ENCODE assay signal across 15 cellular contexts in the genomic region with DNA sequence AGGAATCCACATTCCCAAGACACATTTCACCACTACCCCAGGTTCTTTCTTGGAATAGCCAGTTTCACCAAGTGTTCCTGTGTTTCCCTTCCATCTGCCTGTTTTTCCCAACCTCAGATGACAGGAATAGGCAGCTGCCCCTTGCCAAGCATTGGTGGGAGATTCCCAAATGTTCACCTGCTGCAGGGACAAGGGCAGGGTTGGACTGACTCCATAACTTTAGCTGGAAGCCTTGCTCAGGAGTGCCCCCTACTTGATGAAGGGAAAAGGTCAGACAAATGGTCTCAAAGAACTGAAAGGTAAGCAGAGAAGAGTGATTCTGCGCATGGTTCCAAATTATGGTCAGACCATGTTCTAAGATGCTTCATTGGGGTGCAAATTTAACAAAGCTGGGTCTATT. TPM values are rescaled to one million over a fixed set of nuclear protein-coding genes. Genes with fewer than 3 reads are reported as not detected.
DNase-seq lines count a peak whose midpoint lies in the region; ATAC-seq, FAIRE-seq and TF ChIP-seq lines count a peak whose summit lies in the region.
"Had no signal": no experiment of that assay in that cellular context is flagged by ENCODE, and none has a peak within 500 bp of the region (broad histone marks: within the 10 kb centered on the region; RNA-seq: fewer than 3 reads in every experiment).

No MANE protein-coding gene starts in this region.

- RAD21 ChIA-PET in HCT116 (lab: Charles Lee; ENCODE audit: low non-redundant PET in 1 of 2, low total read pairs in 2 of 2, uncharacterized antibody in 2 of 2, unreplicated experiment in 2 of 2): no interaction called here

- ATAC-seq in HCT116 (peak; percentile 51; the same call in 1 of the 2 replicates), HepG2 (no peak)
- ATAC-seq in naive thymus-derived CD8-positive, alpha-beta T cell: no peak
- ATAC-seq: activated T-cell treated with anti-CD3 and anti-CD28 coated beads, Interleukin-2, amount 50 U/mL, for 72 hours; mucosa of descending colon; T-cell had no signal

- CTCF ChIA-PET in BJ (lab: Yijun Ruan, JAX): interaction anchor here (0.6 to 3.1 kb wide), 6 partner anchors 7 to 580 kb away, joined by 3 to 20 read pairs (median 3); no protein-coding TSS in a partner anchor
- CTCF ChIA-PET in HCT116 (lab: Charles Lee): interaction anchor here (1.0 to 1.6 kb wide), 3 partner anchors 10 to 580 kb away, joined by 3 to 4 read pairs (median 3); no protein-coding TSS in a partner anchor
- CTCF ChIA-PET in HepG2 (lab: Yijun Ruan, JAX; ENCODE audit: low intra/inter-chr PET ratio, low total read pairs): interaction anchor here (0.9 kb wide), 1 partner anchor 616 kb away, joined by 3 read pairs; no protein-coding TSS in a partner anchor

- in situ Hi-C loops in brain microvascular endothelial cell (cut with HindIII; ENCODE audit: low pct_ligation_motif_present, low sequenced_read_pairs) (no loop called here), HepG2 (cut with HindIII; ENCODE audit: extremely low pct_ligation_motif_present, low pct_unique_long_range_greater_than_20kb) (loop anchor here (10.0 kb wide), 1 partner anchor 131 kb away; no protein-coding TSS in a partner anchor)

- no peak overlapping the region for H3K27ac Mint-ChIP-seq in naive thymus-derived CD8-positive, alpha-beta T cell
- H3K27ac Mint-ChIP-seq: activated T-cell treated with anti-CD3 and anti-CD28 coated beads, Interleukin-2, amount 50 U/mL, for 72 hours; T-cell had no signal

- H3K36me3 Mint-ChIP-seq in naive thymus-derived CD8-positive, alpha-beta T cell: no peaks in the 10 kb centered on the region
- H3K36me3 Mint-ChIP-seq: T-cell had no signal

- H3K4me1 ChIP-seq in HCT116 (ENCODE audit: control insufficient read depth in 1 of 2, insufficient read depth in 2 of 2, low read length in 2 of 2): no peaks in the 10 kb centered on the region
- H3K4me1 ChIP-seq in HepG2 (ENCODE audit: insufficient read depth, low read length): peaks cover 11% of the 10 kb centered on the region

- H3K9me2 ChIP-seq in HCT116 (ENCODE audit: insufficient read depth): no peaks in the 10 kb centered on the region

- peaks cover 9% of the 10 kb centered on the region for H3K27me3 ChIP-seq in BJ (ENCODE audit: control insufficient read depth, insufficient read depth, low read length)
- no peaks in the 10 kb centered on the region for H3K27me3 ChIP-seq in HCT116 (ENCODE audit: insufficient read depth, low read length)
- H3K27me3 ChIP-seq in brain microvascular endothelial cell (replicated peaks): no peaks in the 10 kb centered on the region
- no peaks in the 10 kb centered on the region for H3K27me3 ChIP-seq in HepG2 (ENCODE audit: control insufficient read depth in 1 of 2, insufficient read depth in 2 of 2, low read length in 2 of 2)

- TF ChIP-seq CTCF in BJ (IDR thresholded peaks at IDR 0.05; ENCODE audit: insufficient read depth, low read depth, low read length): peak; percentile 46
- TF ChIP-seq CTCF in HCT116 (IDR thresholded peaks at IDR 0.05 in 2 of 3, conservative IDR thresholded peaks at IDR 0.05 in 1 of 3; ENCODE audit: borderline replicate concordance in 1 of 3, insufficient read depth in 1 of 3, low read depth in 2 of 3, low read length in 2 of 3): peak; percentile 18 to 68 (median 54); a peak in 4 of 6 replicates
- peak; percentile 58 for TF ChIP-seq CTCF in brain microvascular endothelial cell (IDR thresholded peaks at IDR 0.05; ENCODE audit: low read depth, low read length, missing control alignments)
- TF ChIP-seq CTCF in HepG2 (CRISPR knock-in tag; IDR thresholded peaks at IDR 0.05): peak; percentile 55

- H3K9me3 ChIP-seq in HCT116 (ENCODE audit: control insufficient read depth in 1 of 2, insufficient read depth in 1 of 2, low read depth in 1 of 2, low read length in 2 of 2): no peaks in the 10 kb centered on the region
- H3K9me3 ChIP-seq in HepG2 (ENCODE audit: low read length): no peaks in the 10 kb centered on the region
- H3K9me3 ChIP-seq: mucosa of descending colon had no signal

- TF ChIP-seq RAD21 in HCT116 (IDR thresholded peaks at IDR 0.05; ENCODE audit: low read depth) (peak; percentile 47), HepG2 (CRISPR knock-in tag; IDR thresholded peaks at IDR 0.05) (no peak)

- peaks cover 9 to 17% (median 13%) of the 10 kb centered on the region in 5 donors for H3K27me3 Mint-ChIP-seq in naive thymus-derived CD8-positive, alpha-beta T cell

- H2AFZ ChIP-seq in HCT116 (ENCODE audit: low read depth, low read length, poor library complexity, severe bottlenecking) (no peak overlapping the region), HepG2 (ENCODE audit: low read length) (no peak overlapping the region)

- TF ChIP-seq EP300 in HepG2 (IDR thresholded peaks at IDR 0.05; ENCODE audit: low read depth in 2 of 2, low read length in 2 of 2) (no peak), HepG2 (CRISPR knock-in tag; IDR thresholded peaks at IDR 0.05; ENCODE audit: borderline replicate concordance) (no peak)

- no peaks in the 10 kb centered on the region for H3K4me1 Mint-ChIP-seq in naive thymus-derived CD8-positive, alpha-beta T cell
- H3K4me1 Mint-ChIP-seq: T-cell had no signal

- TF ChIP-seq POLR2A in HCT116 (IDR thresholded peaks at IDR 0.05; ENCODE audit: borderline replicate concordance, extremely low read depth, insufficient read depth, insufficient read length) (no peak), HepG2 (IDR thresholded peaks at IDR 0.05; ENCODE audit: insufficient read depth in 1 of 2, low read depth in 2 of 2, low read length in 2 of 2) (no peak)

- FAIRE-seq in HepG2 (lab: Jason Lieb, UNC): no peak
- FAIRE-seq: G401.6 had no signal

- POLR2A ChIA-PET in BJ (lab: Charles Lee): no interaction called here
- POLR2A ChIA-PET in HCT116 (lab: Charles Lee): interaction anchor here (0.7 kb wide), 1 partner anchor 28 kb away, joined by 5 read pairs; no protein-coding TSS in a partner anchor
- POLR2A ChIA-PET in HepG2 (lab: Yijun Ruan, JAX): no interaction called here
- POLR2A ChIA-PET in naive thymus-derived CD8-positive, alpha-beta T cell (lab: Charles Lee): no interaction called here

- BruUV-seq in HCT116 (replicated peaks; lab: Mats Ljungman, UMichigan) (no TSS peak), HepG2 (replicated peaks; lab: Mats Ljungman, UMichigan) (no TSS peak)

- H3K9ac ChIP-seq in HCT116 (ENCODE audit: low read length): no peak overlapping the region
- H3K9ac ChIP-seq in HepG2 (ENCODE audit: insufficient read depth, low read depth, low read length): no peak overlapping the region

- intact Hi-C loops in HCT116 (cut with micrococcal nuclease): loop anchor here (5.0 kb wide), 1 partner anchor 581 kb away; no protein-coding TSS in a partner anchor
- intact Hi-C loops in HepG2 (cut with micrococcal nuclease; ENCODE audit: unreplicated experiment): no loop called here

- DNase-seq in BJ (ENCODE audit: low read depth) (no peak), HCT116 (ENCODE audit: low read depth, low spot score) (peak; percentile 12), brain microvascular endothelial cell (no peak), HepG2 (ENCODE audit: low spot score) (no peak), substantia nigra (lab: John Stamatoyannopoulos, UW) (no peak)
- no peak for DNase-seq in activated CD8-positive, alpha-beta memory T cell treated with anti-CD3 and anti-CD28 coated beads, Interleukin-2, amount 50 U/mL, for 4 hours
- no peak for DNase-seq in NK-92 treated with Interleukin-12 subunit alpha and Interleukin-12 subunit beta, amount 100 ng/mL, for 24 hours (lab: John Stamatoyannopoulos, UW)
- DNase-seq in naive thymus-derived CD8-positive, alpha-beta T cell: no peak
- DNase-seq: activated T-cell treated with anti-CD3 and anti-CD28 coated beads, Interleukin-2, amount 50 U/mL, for 72 hours; stimulated activated CD4-positive, alpha-beta T cell treated with anti-CD3 and anti-CD28 coated beads, Interleukin-15, amount 100 ng/mL, for 24 hours; T-cell had no signal

- no peaks in the 10 kb centered on the region for H3K79me2 ChIP-seq in HCT116 (ENCODE audit: insufficient read depth, low read length)
- H3K79me2 ChIP-seq in HepG2 (ENCODE audit: insufficient read depth, low read length): no peaks in the 10 kb centered on the region

- H3K27ac ChIP-seq in HCT116 (ENCODE audit: low read depth, low read length) (no peak overlapping the region), brain microvascular endothelial cell (no peak overlapping the region), HepG2 (ENCODE audit: extremely low read length, insufficient read depth, low read length) (no peak overlapping the region), substantia nigra (ENCODE audit: low read depth, low read length, poor library complexity, severe bottlenecking) (no peak overlapping the region)

- H3K4me3 ChIP-seq in BJ (ENCODE audit: low read depth, low read length) (no peak overlapping the region), HCT116 (replicated peaks in 1 of 2; ENCODE audit: low read depth in 1 of 2, low read length in 2 of 2) (no peak overlapping the region), brain microvascular endothelial cell (ENCODE audit: low read depth, low read length) (no peak overlapping the region), HepG2 (replicated peaks in 1 of 3; ENCODE audit: insufficient read depth in 1 of 3, low read depth in 2 of 3, low read length in 3 of 3) (no peak overlapping the region)
- H3K4me3 ChIP-seq: mucosa of descending colon had no signal

- H3K4me2 ChIP-seq in HCT116 (ENCODE audit: low read length) (no peak overlapping the region), HepG2 (ENCODE audit: low read depth, low read length) (no peak overlapping the region)

- WGBS in HepG2 (ENCODE audit: low lambda C conversion rate): 95% methylated on average over 1 of the region's 1 CpG

- H4K20me1 ChIP-seq in HCT116 (ENCODE audit: insufficient read depth) (no peaks in the 10 kb centered on the region), HepG2 (ENCODE audit: insufficient read depth, low read length) (no peaks in the 10 kb centered on the region)

- no peak overlapping the region for H3K4me3 Mint-ChIP-seq in naive thymus-derived CD8-positive, alpha-beta T cell
- H3K4me3 Mint-ChIP-seq: activated T-cell treated with anti-CD3 and anti-CD28 coated beads, Interleukin-2, amount 50 U/mL, for 72 hours; T-cell had no signal

- H3K9me3 Mint-ChIP-seq in naive thymus-derived CD8-positive, alpha-beta T cell: peaks cover 0 to 3% (median 0%) of the 10 kb centered on the region in 9 donors
- H3K9me3 Mint-ChIP-seq: T-cell had no signal

- H3K36me3 ChIP-seq in BJ (ENCODE audit: control insufficient read depth, insufficient read depth, low read length): no peaks in the 10 kb centered on the region
- H3K36me3 ChIP-seq in HCT116 (ENCODE audit: control insufficient read depth in 1 of 2, insufficient read depth in 2 of 2, low read length in 2 of 2): no peaks in the 10 kb centered on the region
- H3K36me3 ChIP-seq in brain microvascular endothelial cell (replicated peaks): no peaks in the 10 kb centered on the region
- no peaks in the 10 kb centered on the region for H3K36me3 ChIP-seq in HepG2 (replicated peaks in 1 of 2; ENCODE audit: control insufficient read depth in 1 of 2, insufficient read depth in 2 of 2, low read length in 2 of 2)

RNA-seq across cellular contexts. Expression of a gene that starts 45.1 kb away (rescaled TPM):
- polyA plus RNA-seq in BJ (2011; rRNA removed): not detected in 2 replicates
- polyA minus RNA-seq in BJ (2011; rRNA and poly(A)+ RNA removed): not detected in 2 replicates
- total RNA-seq in HCT116 (2021; ENCODE audit: unreplicated experiment): not detected
- polyA plus RNA-seq in HCT116 (2012): not detected in 2 replicates
- not detected in 2 replicates for total RNA-seq in HepG2 (2016; rRNA removed; fragmentation: Illumina TruSeq; extraction: Trizol)
- not detected in 2 replicates for total RNA-seq in HepG2 (2016; cell fraction: cytosol; rRNA removed; fragmentation: Illumina TruSeq; extraction: Trizol; ENCODE audit: low read depth)
- not detected in 2 replicates for total RNA-seq in HepG2 (2016; cell fraction: insoluble cytoplasmic fraction; rRNA removed; fragmentation: Illumina TruSeq; extraction: Trizol)
- total RNA-seq in HepG2 (2016; cell fraction: membrane; rRNA removed; fragmentation: Illumina TruSeq; extraction: Trizol): not detected in 2 replicates
- not detected in 2 replicates for total RNA-seq in HepG2 (2016; cell fraction: nucleus; rRNA removed; fragmentation: Illumina TruSeq; extraction: Trizol)
- not detected in 2 replicates for polyA plus RNA-seq in HepG2 (2011; rRNA removed)
- not detected in 2 replicates for polyA plus RNA-seq in HepG2 (2011; cell fraction: cytosol; rRNA removed)
- polyA plus RNA-seq in HepG2 (2011; cell fraction: nucleus; rRNA removed): not detected in 2 replicates
- polyA plus RNA-seq in HepG2 (2012): not detected in 2 replicates
- not detected in 2 replicates for polyA plus RNA-seq in HepG2 (2016; cell fraction: cytosol; fragmentation: Illumina TruSeq; extraction: Trizol; ENCODE audit: low read depth)
- polyA plus RNA-seq in HepG2 (2016; cell fraction: insoluble cytoplasmic fraction; fragmentation: Illumina TruSeq; extraction: Trizol; ENCODE audit: low read depth): not detected in 2 replicates
- not detected in 2 replicates for polyA plus RNA-seq in HepG2 (2016; cell fraction: membrane; fragmentation: Illumina TruSeq; extraction: Trizol; ENCODE audit: low read depth)
- not detected in 2 replicates for polyA plus RNA-seq in HepG2 (2016; cell fraction: nucleus; fragmentation: Illumina TruSeq; extraction: Trizol; ENCODE audit: insufficient read depth, low read depth)
- not detected in 2 replicates for polyA minus RNA-seq in HepG2 (2011; rRNA and poly(A)+ RNA removed; ENCODE audit: low replicate concordance)
- not detected in 2 replicates for polyA minus RNA-seq in HepG2 (2011; cell fraction: cytosol; rRNA and poly(A)+ RNA removed)
- polyA minus RNA-seq in HepG2 (2011; cell fraction: nucleus; rRNA and poly(A)+ RNA removed): not detected in 2 replicates
- total RNA-seq in naive thymus-derived CD8-positive, alpha-beta T cell: not detected
- not detected for polyA plus RNA-seq in naive thymus-derived CD8-positive, alpha-beta T cell
- total RNA-seq: activated T-cell treated with anti-CD3 and anti-CD28 coated beads, Interleukin-2, amount 50 U/mL, for 72 hours; mucosa of descending colon; T-cell; temporal lobe had no signal
- polyA plus RNA-seq: esophagus had no signal
